Comparison of ENCODE assay signal across 1 cellular context in genomic region chr14:33950320-33951182, GRCh38.
A peak's percentile ranks its signal among the peaks of the same experiment; 100 is the strongest.
TF ChIP-seq lines count a peak whose summit lies in the region.

TSS of gene EGLN3 (minus strand) at chr14:33951074. CDS start at chr14:33950752, 322 bp downstream.

TF ChIP-seq in K562, 482 proteins besides CTCF, POLR2A, EP300 and RAD21 (continued from another document and continues in another):
- TF ChIP-seq HINFP (tag; conservative IDR thresholded peaks at IDR 0.05; ENCODE audit: low read depth) (no peak), SPI1 (IDR thresholded peaks at IDR 0.05; ENCODE audit: borderline replicate concordance, low read depth, low read length) (no peak), ZNF41 (CRISPR knock-in tag; conservative IDR thresholded peaks at IDR 0.05) (no peak), ZNF740 (CRISPR knock-in tag; IDR thresholded peaks at IDR 0.05) (no peak), ZNF740 (tag; IDR thresholded peaks at IDR 0.05) (no peak), TAF7 (tag; IDR thresholded peaks at IDR 0.05) (peak; percentile 82), HMBOX1 (IDR thresholded peaks at IDR 0.05) (no peak), ATF6 (CRISPR knock-in tag; IDR thresholded peaks at IDR 0.05) (no peak), MNT (conservative IDR thresholded peaks at IDR 0.05) (peak; percentile 34 to 41; a peak in 1 of 4 replicates), ZBTB9 (CRISPR knock-in tag; IDR thresholded peaks at IDR 0.05) (0 out of 2 replicates have a peak, but pooled peaks have one; percentile 15), NR2C2 (CRISPR knock-in tag; IDR thresholded peaks at IDR 0.05) (no peak), NR2C2 (tag; IDR thresholded peaks at IDR 0.05) (no peak), HDAC1 (IDR thresholded peaks at IDR 0.05) (peak in 1 of 2 experiments; percentile 40; a peak in 2 of 4 replicates), HDAC8 (tag; IDR thresholded peaks at IDR 0.05) (no peak), ZSCAN29 (IDR thresholded peaks at IDR 0.05) (0 out of 2 replicates have a peak, but pooled peaks have one; percentile 27), MLX (CRISPR knock-in tag; conservative IDR thresholded peaks at IDR 0.05) (no peak), CEBPB (tag; IDR thresholded peaks at IDR 0.05) (no peak), UBTF (IDR thresholded peaks at IDR 0.05; ENCODE audit: borderline replicate concordance in 1 of 2, low read depth in 2 of 2, low read length in 2 of 2) (peak in 1 of 2 experiments; percentile 55; a peak in 2 of 4 replicates), PHTF2 (CRISPR knock-in tag; IDR thresholded peaks at IDR 0.05) (no peak), SMARCA5 (IDR thresholded peaks at IDR 0.05) (no peak), ETV5 (CRISPR knock-in tag; IDR thresholded peaks at IDR 0.05; ENCODE audit: low read depth) (peak; percentile 43; the same call in 1 of the 2 replicates), E2F3 (CRISPR knock-in tag; IDR thresholded peaks at IDR 0.05) (no peak), SRSF9 (IDR thresholded peaks at IDR 0.05; ENCODE audit: borderline replicate concordance, low read depth, low read length) (no peak), RBM22 (IDR thresholded peaks at IDR 0.05; ENCODE audit: low read depth, low read length, poor library complexity, severe bottlenecking) (peak; percentile 67), ZKSCAN1 (IDR thresholded peaks at IDR 0.05; ENCODE audit: low read depth, low read length) (no peak), NRF1 (conservative IDR thresholded peaks at IDR 0.05 in 1 of 2, IDR thresholded peaks at IDR 0.05 in 1 of 2) (peak in 1 of 2 experiments; percentile 37; a peak in 2 of 4 replicates), YY1 (IDR thresholded peaks at IDR 0.05; ENCODE audit: borderline replicate concordance in 1 of 3, control insufficient read depth in 1 of 3, extremely low read depth in 1 of 3, insufficient read depth in 3 of 3, insufficient read length in 1 of 3, insufficient replicate concordance in 2 of 3, low read depth in 1 of 3, low read length in 2 of 3) (peak in 2 of 3 experiments; percentile 15 to 51), TAF9B (IDR thresholded peaks at IDR 0.05; ENCODE audit: partially characterized antibody) (peak; percentile 71), RERE (CRISPR knock-in tag; IDR thresholded peaks at IDR 0.05; ENCODE audit: borderline replicate concordance) (no peak), PRMT5 (CRISPR knock-in tag; IDR thresholded peaks at IDR 0.05) (no peak), ZNF75A (CRISPR knock-in tag; IDR thresholded peaks at IDR 0.05) (no peak), CCNT2 (IDR thresholded peaks at IDR 0.05; ENCODE audit: borderline replicate concordance, extremely low read depth, insufficient read length, low read depth, low read length) (peak; percentile 49), ZNF175 (CRISPR knock-in tag; IDR thresholded peaks at IDR 0.05; ENCODE audit: low read depth) (no peak), GTF2B (IDR thresholded peaks at IDR 0.05; ENCODE audit: extremely low read depth, insufficient read length) (peak; percentile 75), CTBP1 (IDR thresholded peaks at IDR 0.05; ENCODE audit: borderline replicate concordance) (peak; percentile 25; the same call in 1 of the 2 replicates), ATF1 (CRISPR knock-in tag; IDR thresholded peaks at IDR 0.05) (no peak), ATF1 (tag; IDR thresholded peaks at IDR 0.05) (peak; percentile 63), ZBTB26 (CRISPR knock-in tag; IDR thresholded peaks at IDR 0.05) (no peak)
